35 cellular contexts compared by ENCODE assay signal in the genomic region with DNA sequence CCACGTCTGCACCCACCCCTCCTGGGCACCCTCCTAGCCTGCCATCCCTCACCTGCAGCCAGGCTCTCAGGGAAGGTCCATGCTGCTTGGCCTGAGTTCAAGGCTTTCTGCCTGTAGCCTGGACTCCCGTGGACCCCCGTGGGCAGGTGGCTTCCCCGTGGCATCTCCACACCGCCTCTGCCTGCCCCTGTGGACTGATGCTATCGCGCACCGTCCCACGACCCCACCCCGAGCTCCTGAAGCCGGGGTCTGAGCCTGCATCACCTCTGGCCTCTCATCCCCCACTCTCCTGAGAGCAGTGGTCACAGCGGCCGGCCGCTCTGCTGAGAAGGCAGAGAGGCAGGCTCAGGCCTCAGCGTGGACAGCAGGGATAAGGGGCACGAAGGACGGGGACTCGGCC. TPM values are rescaled to one million over a fixed set of nuclear protein-coding genes. Genes with fewer than 3 reads are reported as not detected.
DNase-seq lines count a peak whose midpoint lies in the region; FAIRE-seq and TF ChIP-seq lines count a peak whose summit lies in the region.
"Had no signal": no experiment of that assay in that cellular context is flagged by ENCODE, and none has a peak within 500 bp of the region (broad histone marks: within the 10 kb centered on the region; RNA-seq: fewer than 3 reads in every experiment).

No MANE protein-coding gene starts in this region.

- CTCF ChIA-PET in activated naive CD4-positive, alpha-beta T cell treated with anti-CD3 and anti-CD28 coated beads, Interleukin-2, amount 10 ng/mL, durations not matched to agents 7 days and 5 days (lab: Charles Lee) = interaction anchor here (1.0 to 2.9 kb wide), 3 partner anchors 44 to 69 kb away, joined by 3 to 9 read pairs (median 3); no protein-coding TSS in a partner anchor
- CTCF ChIA-PET in activated naive CD4-positive, alpha-beta T cell treated with anti-CD3 and anti-CD28 coated beads for 36 hours (lab: Charles Lee) = interaction anchor here (0.6 to 1.5 kb wide), 3 partner anchors 11 to 447 kb away, joined by 3 to 5 read pairs (median 4); no protein-coding TSS in a partner anchor

- peaks cover 0 to 28% (median 7%) of the 10 kb centered on the region in 7 donors for H3K27me3 ChIP-seq in spleen (replicated peaks in 1 of 7)

- peak; percentile 8 for DNase-seq in activated naive CD4-positive, alpha-beta T cell treated with anti-CD3 and anti-CD28 coated beads, Interleukin-2, amount 50 U/mL, for 16 hours
- DNase-seq in activated naive CD4-positive, alpha-beta T cell treated with anti-CD3 and anti-CD28 coated beads, Interleukin-2, amount 10 ng/mL, durations not matched to agents 7 days and 5 days = no peak
- peak; percentile 68 for DNase-seq in kidney
- peak; percentile 71 for DNase-seq in spleen
- DNase-seq in nucleus accumbens (lab: John Stamatoyannopoulos, UW) = no peak
- DNase-seq in NCI-H1092 treated with DMSO at 0.1 percent for 48 hours (lab: John Stamatoyannopoulos, UW) = no peak
- no peak for DNase-seq in activated naive CD4-positive, alpha-beta T cell treated with anti-CD3 and anti-CD28 coated beads for 36 hours
- DNase-seq: ACHN; activated gamma-delta T cell; colonic mucosa; DMS53; effector memory CD8-positive, alpha-beta T cell; foreskin fibroblast; IMR-90; mesendoderm; NCI-H1048; NCI-H187; NCI-H526 treated with DMSO at 0.1 percent for 48 hours; retina; SIG-M5; stimulated activated CD4-positive, alpha-beta T cell treated with anti-CD3 and anti-CD28 coated beads, Interleukin-12 subunit alpha, Interleukin-12 subunit beta, amount 100 ng/mL, for 4 hours; stimulated activated CD4-positive, alpha-beta T cell treated with anti-CD3 and anti-CD28 coated beads, Interleukin-4, amount 100 ng/mL, for 1 hour; T1000; WERI-Rb-1 had no signal

- H3K36me3 ChIP-seq in kidney (ENCODE audit: control insufficient read depth in 1 of 2, insufficient read depth in 2 of 2, low read length in 2 of 2) = no peaks in the 10 kb centered on the region
- peaks cover 0 to 61% (median 29%) of the 10 kb centered on the region in 6 donors for H3K36me3 ChIP-seq in spleen
- H3K36me3 ChIP-seq: colonic mucosa, WERI-Rb-1 had no signal

- no peak overlapping the region for H3K27ac Mint-ChIP-seq in activated naive CD4-positive, alpha-beta T cell treated with anti-CD3 and anti-CD28 coated beads, Interleukin-2, amount 10 ng/mL, durations not matched to agents 7 days and 5 days
- H3K27ac Mint-ChIP-seq in dendritic cell treated with granulocyte-macrophage colony-stimulating factor and Interleukin-4, amounts not matched to agents 40 ng/mL and 50 ng/mL, for 4 days = peak overlapping the region; percentile 36
- no peak overlapping the region for H3K27ac Mint-ChIP-seq in activated naive CD4-positive, alpha-beta T cell treated with anti-CD3 and anti-CD28 coated beads for 36 hours
- H3K27ac Mint-ChIP-seq: stimulated activated effector memory CD8-positive, alpha-beta T cell treated with anti-CD3 and anti-CD28 coated beads, Interleukin-12 subunit alpha, Interleukin-12 subunit beta, amount 100 ng/mL, for 72 hours had no signal

- intact Hi-C loops in dendritic cell treated with granulocyte-macrophage colony-stimulating factor and Interleukin-4, amounts not matched to agents 40 ng/mL and 50 ng/mL, for 4 days (cut with micrococcal nuclease) = no loop called here
- intact Hi-C loops in kidney (cut with DNase I) = no loop called here
- intact Hi-C loops in spleen (cut with DNase I; ENCODE audit: low total_unique reads) = no loop called here
- intact Hi-C loops in activated naive CD4-positive, alpha-beta T cell treated with anti-CD3 and anti-CD28 coated beads for 36 hours (cut with micrococcal nuclease) = no loop called here

- TF ChIP-seq CTCF in kidney (IDR thresholded peaks at IDR 0.05; ENCODE audit: borderline replicate concordance, extremely low read depth, insufficient read depth) = no peak
- no peak for TF ChIP-seq CTCF in spleen (IDR thresholded peaks at IDR 0.05 in 8 of 11, conservative IDR thresholded peaks at IDR 0.05 in 3 of 11)

- no peaks in the 10 kb centered on the region for H3K9me3 Mint-ChIP-seq in activated naive CD4-positive, alpha-beta T cell treated with anti-CD3 and anti-CD28 coated beads, Interleukin-2, amount 10 ng/mL, durations not matched to agents 7 days and 5 days
- no peaks in the 10 kb centered on the region for H3K9me3 Mint-ChIP-seq in dendritic cell treated with granulocyte-macrophage colony-stimulating factor and Interleukin-4, amounts not matched to agents 40 ng/mL and 50 ng/mL, for 4 days
- no peaks in the 10 kb centered on the region for H3K9me3 Mint-ChIP-seq in activated naive CD4-positive, alpha-beta T cell treated with anti-CD3 and anti-CD28 coated beads for 36 hours
- H3K9me3 Mint-ChIP-seq: effector memory CD8-positive, alpha-beta T cell; stimulated activated effector memory CD8-positive, alpha-beta T cell treated with anti-CD3 and anti-CD28 coated beads, Interleukin-12 subunit alpha, Interleukin-12 subunit beta, amount 100 ng/mL, for 72 hours had no signal

- H3K27me3 Mint-ChIP-seq in activated naive CD4-positive, alpha-beta T cell treated with anti-CD3 and anti-CD28 coated beads, Interleukin-2, amount 10 ng/mL, durations not matched to agents 7 days and 5 days = peaks cover 12% of the 10 kb centered on the region
- H3K27me3 Mint-ChIP-seq in dendritic cell treated with granulocyte-macrophage colony-stimulating factor and Interleukin-4, amounts not matched to agents 40 ng/mL and 50 ng/mL, for 4 days = peaks cover 67% of the 10 kb centered on the region
- H3K27me3 Mint-ChIP-seq in activated naive CD4-positive, alpha-beta T cell treated with anti-CD3 and anti-CD28 coated beads for 36 hours (ENCODE audit: low read depth) = no peaks in the 10 kb centered on the region
- H3K27me3 Mint-ChIP-seq: effector memory CD8-positive, alpha-beta T cell had no signal

- peaks cover 43% of the 10 kb centered on the region for H3K4me1 Mint-ChIP-seq in activated naive CD4-positive, alpha-beta T cell treated with anti-CD3 and anti-CD28 coated beads, Interleukin-2, amount 10 ng/mL, durations not matched to agents 7 days and 5 days
- H3K4me1 Mint-ChIP-seq in dendritic cell treated with granulocyte-macrophage colony-stimulating factor and Interleukin-4, amounts not matched to agents 40 ng/mL and 50 ng/mL, for 4 days (ENCODE audit: low read depth) = peaks cover 25% of the 10 kb centered on the region
- peaks cover 19% of the 10 kb centered on the region for H3K4me1 Mint-ChIP-seq in activated naive CD4-positive, alpha-beta T cell treated with anti-CD3 and anti-CD28 coated beads for 36 hours (ENCODE audit: low read depth)

- H3K4me3 Mint-ChIP-seq in activated naive CD4-positive, alpha-beta T cell treated with anti-CD3 and anti-CD28 coated beads, Interleukin-2, amount 10 ng/mL, durations not matched to agents 7 days and 5 days = no peak overlapping the region
- H3K4me3 Mint-ChIP-seq in dendritic cell treated with granulocyte-macrophage colony-stimulating factor and Interleukin-4, amounts not matched to agents 40 ng/mL and 50 ng/mL, for 4 days = no peak overlapping the region
- H3K4me3 Mint-ChIP-seq in activated naive CD4-positive, alpha-beta T cell treated with anti-CD3 and anti-CD28 coated beads for 36 hours = no peak overlapping the region
- H3K4me3 Mint-ChIP-seq: effector memory CD8-positive, alpha-beta T cell; stimulated activated effector memory CD8-positive, alpha-beta T cell treated with anti-CD3 and anti-CD28 coated beads, Interleukin-12 subunit alpha, Interleukin-12 subunit beta, amount 100 ng/mL, for 72 hours had no signal

- H3K27ac ChIP-seq in kidney (ENCODE audit: low read depth in 2 of 2, low read length in 2 of 2) (no peak overlapping the region), spleen (no peak overlapping the region)
- H3K27ac ChIP-seq: colonic mucosa, heart right ventricle, WERI-Rb-1 had no signal

- no peak overlapping the region for H3K9ac ChIP-seq in kidney (ENCODE audit: low read length in 2 of 2)

- H3K9me3 ChIP-seq in kidney (ENCODE audit: control insufficient read depth in 1 of 2, low read length in 2 of 2) (no peaks in the 10 kb centered on the region), spleen (no peaks in the 10 kb centered on the region)
- H3K9me3 ChIP-seq: colonic mucosa, heart right ventricle had no signal

- WGBS in spleen, 5 donors = 88 to 96% (median 92%) methylated on average over 13 to 18 of the region's 18 CpGs

- FAIRE-seq in kidney (lab: Jason Lieb, UNC) = no peak

- H3K36me3 Mint-ChIP-seq in activated naive CD4-positive, alpha-beta T cell treated with anti-CD3 and anti-CD28 coated beads, Interleukin-2, amount 10 ng/mL, durations not matched to agents 7 days and 5 days = peaks cover 18% of the 10 kb centered on the region
- H3K36me3 Mint-ChIP-seq in dendritic cell treated with granulocyte-macrophage colony-stimulating factor and Interleukin-4, amounts not matched to agents 40 ng/mL and 50 ng/mL, for 4 days (ENCODE audit: low read depth) = no peaks in the 10 kb centered on the region
- peaks cover 8% of the 10 kb centered on the region for H3K36me3 Mint-ChIP-seq in activated naive CD4-positive, alpha-beta T cell treated with anti-CD3 and anti-CD28 coated beads for 36 hours (ENCODE audit: low read depth)

- H3K4me1 ChIP-seq in kidney (ENCODE audit: control insufficient read depth in 1 of 2, insufficient read depth in 1 of 2, low read depth in 1 of 2, low read length in 2 of 2) = peaks cover 0 to under 1% of the 10 kb centered on the region in 2 donors
- H3K4me1 ChIP-seq in spleen = peaks cover 2 to 68% (median 24%) of the 10 kb centered on the region in 6 donors

- H3K4me3 ChIP-seq in kidney (ENCODE audit: low read length in 2 of 2) (no peak overlapping the region), spleen (no peak overlapping the region)
- H3K4me3 ChIP-seq: colonic mucosa, heart right ventricle had no signal

- TF ChIP-seq POLR2A in spleen (IDR thresholded peaks at IDR 0.05) = no peak

RNA-seq across cellular contexts. Expression of a gene that starts 4.5 kb away (rescaled TPM):
- total RNA-seq in kidney = not detected
- polyA plus RNA-seq in kidney (ENCODE audit: insufficient read depth, low read depth, low replicate concordance) = not detected
- not detected for total RNA-seq in spleen
- not detected for polyA plus RNA-seq in spleen
- total RNA-seq in activated naive CD4-positive, alpha-beta T cell treated with anti-CD3 and anti-CD28 coated beads for 36 hours = not detected
- total RNA-seq: colonic mucosa, esophagus mucosa, G401, H4, heart right ventricle, IMR-90, left colon, myocyte, omental fat pad, ureter had no signal
- polyA plus RNA-seq: BJ, heart right ventricle, IMR-90 had no signal

RNA-seq across cellular contexts. Expression of a gene that starts 5.9 kb away (rescaled TPM):
- total RNA-seq in kidney (64.1 TPM), spleen (100 to 1,000 TPM in 6 of 7 donors, 10 to 100 TPM in 1; 53.4 to 182 (median 128) TPM)
- polyA plus RNA-seq in kidney (ENCODE audit: insufficient read depth, low read depth, low replicate concordance) (16.1 TPM), spleen (100 to 1,000 TPM; 127 to 250 (median 134) TPM)
- total RNA-seq in activated naive CD4-positive, alpha-beta T cell treated with anti-CD3 and anti-CD28 coated beads for 36 hours = 100 to 1,000 TPM in 1 of 2 experiments, 10 to 100 TPM in 1; 99.6 to 101 TPM

RNA-seq across cellular contexts. Expression of a gene that starts 12.8 kb away (rescaled TPM):
- total RNA-seq in kidney = 1,111 TPM
- 814 TPM for polyA plus RNA-seq in kidney (ENCODE audit: insufficient read depth, low read depth, low replicate concordance)
- 1,000 to 10,000 TPM in 4 of 7 donors, 100 to 1,000 TPM in 3; 507 to 1,635 (median 1,062) TPM for total RNA-seq in spleen
- 1,000 to 10,000 TPM in 1 of 3 donors, 100 to 1,000 TPM in 2; 680 to 1,006 (median 885) TPM for polyA plus RNA-seq in spleen
- total RNA-seq in activated naive CD4-positive, alpha-beta T cell treated with anti-CD3 and anti-CD28 coated beads for 36 hours = 100 to 1,000 TPM; 760 to 802 TPM

RNA-seq across cellular contexts. Expression of a gene that starts 16.6 kb away (rescaled TPM):
- total RNA-seq in kidney (1.6 TPM), spleen (10 to 100 TPM in 4 of 7 donors, 1 to 10 TPM in 3; 5.0 to 30.9 (median 10.0) TPM)
- polyA plus RNA-seq in kidney (ENCODE audit: insufficient read depth, low read depth, low replicate concordance) (0.32 TPM), spleen (1 to 10 TPM in 2 of 3 donors, under 1 TPM in 1; 0.15 to 1.3 (median 1.1) TPM)
- total RNA-seq in activated naive CD4-positive, alpha-beta T cell treated with anti-CD3 and anti-CD28 coated beads for 36 hours = 1 to 10 TPM; 1.2 to 1.5 TPM
- total RNA-seq: G401, H4, IMR-90, myocyte had no signal
- polyA plus RNA-seq: BJ, IMR-90 had no signal

RNA-seq across cellular contexts. Expression of a gene that starts 19.0 kb away (rescaled TPM):
- 440 TPM for total RNA-seq in kidney
- polyA plus RNA-seq in kidney (ENCODE audit: insufficient read depth, low read depth, low replicate concordance) = 248 TPM
- 100 to 1,000 TPM; 333 to 670 (median 510) TPM for total RNA-seq in spleen
- polyA plus RNA-seq in spleen = 100 to 1,000 TPM; 314 to 496 (median 327) TPM
- total RNA-seq in activated naive CD4-positive, alpha-beta T cell treated with anti-CD3 and anti-CD28 coated beads for 36 hours = 100 to 1,000 TPM; 359 to 378 TPM

Comparison
In these comparisons a context has a peak if more than half of its experiments do, and no peak if none do; other contexts are left out.
1. DNase-seq: peak in activated naive CD4-positive, alpha-beta T cell treated with anti-CD3 and anti-CD28 coated beads, Interleukin-2, amount 50 U/mL, for 16 hours (single experiment), kidney (single experiment) and spleen (single experiment); none in activated naive CD4-positive, alpha-beta T cell treated with anti-CD3 and anti-CD28 coated beads, Interleukin-2, amount 10 ng/mL, durations not matched to agents 7 days and 5 days (single experiment), nucleus accumbens (0 of 56), NCI-H1092 treated with DMSO at 0.1 percent for 48 hours (single experiment) and activated naive CD4-positive, alpha-beta T cell treated with anti-CD3 and anti-CD28 coated beads for 36 hours (single experiment).